Comparison of ENCODE assay signal across 6 cellular contexts in genomic region chr1:92790081-92790480, GRCh38.
"Had no signal": no experiment of that assay in that cellular context is flagged by ENCODE, and none has a peak within 500 bp of the region (broad histone marks: within the 10 kb centered on the region; RNA-seq: fewer than 3 reads in every experiment).

No MANE protein-coding gene starts in this region.

- H3K27ac Mint-ChIP-seq: GM23338, H9 had no signal

- ATAC-seq: GM23338, K562 had no signal

- H3K4me2 ChIP-seq: GM23338 had no signal

- DNase-seq: H9, HCEC 1CT, KG1 had no signal

- H3K27ac ChIP-seq: HL-60 had no signal

- H3K4me3 Mint-ChIP-seq: GM23338, H9 had no signal

- H3K4me3 ChIP-seq: GM23338, K562 had no signal
